1 cellular context compared by ENCODE assay signal in genomic region chr3:48088749-48089466, GRCh38.
TF ChIP-seq lines count a peak whose summit lies in the region.

No MANE protein-coding gene starts in this region.

TF ChIP-seq in HepG2, 621 proteins besides CTCF, POLR2A, EP300 and RAD21 (continued from another document and continues in another):
- TF ChIP-seq ZHX2 (IDR thresholded peaks at IDR 0.05; ENCODE audit: low read depth) (peak; percentile 62; the same call in 1 of the 2 replicates), ZHX2 (CRISPR knock-in tag; IDR thresholded peaks at IDR 0.05; ENCODE audit: borderline replicate concordance) (no peak), YEATS2 (CRISPR knock-in tag; IDR thresholded peaks at IDR 0.05; ENCODE audit: borderline replicate concordance) (peak; percentile 73; the same call in 1 of the 2 replicates), ZNF615 (CRISPR knock-in tag; IDR thresholded peaks at IDR 0.05; ENCODE audit: borderline replicate concordance) (no peak), FOSL1 (CRISPR knock-in tag; IDR thresholded peaks at IDR 0.05; ENCODE audit: borderline replicate concordance) (peak; percentile 36; the same call in 1 of the 2 replicates), ZNF224 (CRISPR knock-in tag; IDR thresholded peaks at IDR 0.05) (peak; percentile 62; the same call in 1 of the 2 replicates), AFF4 (CRISPR knock-in tag; IDR thresholded peaks at IDR 0.05) (no peak), ZBTB20 (CRISPR knock-in tag; IDR thresholded peaks at IDR 0.05; ENCODE audit: borderline replicate concordance, low read depth) (peak; percentile 71; the same call in 1 of the 2 replicates), ZNF761 (CRISPR knock-in tag; conservative IDR thresholded peaks at IDR 0.05) (0 out of 2 replicates have a peak, but pooled peaks have one; percentile 59), ZBTB43 (CRISPR knock-in tag; conservative IDR thresholded peaks at IDR 0.05) (peak; percentile 34; the same call in 1 of the 2 replicates), ARNTL (CRISPR knock-in tag; IDR thresholded peaks at IDR 0.05) (peak; percentile 85; the same call in 1 of the 2 replicates), ZMYM4 (CRISPR knock-in tag; IDR thresholded peaks at IDR 0.05) (peak; percentile 77), ZBTB37 (CRISPR knock-in tag; IDR thresholded peaks at IDR 0.05) (no peak), BORCS8-MEF2B (CRISPR knock-in tag; IDR thresholded peaks at IDR 0.05) (no peak; the same call in 1 of the 2 replicates), IRF9 (CRISPR knock-in tag; IDR thresholded peaks at IDR 0.05; ENCODE audit: borderline replicate concordance) (peak; percentile 89), XBP1 (CRISPR knock-in tag; IDR thresholded peaks at IDR 0.05) (no peak; the same call in 1 of the 2 replicates), THRA (CRISPR knock-in tag; IDR thresholded peaks at IDR 0.05; ENCODE audit: borderline replicate concordance) (no peak), ZNF207 (IDR thresholded peaks at IDR 0.05; ENCODE audit: borderline replicate concordance) (no peak), HNF4A (CRISPR knock-in tag; IDR thresholded peaks at IDR 0.05) (0 out of 2 replicates have a peak, but pooled peaks have one; percentile 5), ATM (IDR thresholded peaks at IDR 0.05; ENCODE audit: borderline replicate concordance) (no peak), HOXA7 (CRISPR knock-in tag; IDR thresholded peaks at IDR 0.05) (no peak), HBP1 (CRISPR knock-in tag; IDR thresholded peaks at IDR 0.05; ENCODE audit: low read depth) (no peak), ZNF816 (CRISPR knock-in tag; IDR thresholded peaks at IDR 0.05; ENCODE audit: borderline replicate concordance) (peak; percentile 43; the same call in 1 of the 2 replicates), ZNF747 (CRISPR knock-in tag; IDR thresholded peaks at IDR 0.05; ENCODE audit: borderline replicate concordance) (peak; percentile 68; the same call in 1 of the 2 replicates), FOXK1 (CRISPR knock-in tag; IDR thresholded peaks at IDR 0.05; ENCODE audit: borderline replicate concordance, low read depth) (peak; percentile 76; the same call in 1 of the 2 replicates), ZNF770 (CRISPR knock-in tag; IDR thresholded peaks at IDR 0.05) (peak; percentile 58; the same call in 1 of the 2 replicates), SMYD3 (CRISPR knock-in tag; IDR thresholded peaks at IDR 0.05) (no peak), SIX1 (CRISPR knock-in tag; IDR thresholded peaks at IDR 0.05; ENCODE audit: borderline replicate concordance) (no peak), ZNF629 (CRISPR knock-in tag; conservative IDR thresholded peaks at IDR 0.05) (no peak; the same call in none of the 2 replicates), ZNF205 (CRISPR knock-in tag; IDR thresholded peaks at IDR 0.05) (peak; percentile 73; the same call in 1 of the 2 replicates), ZFP41 (CRISPR knock-in tag; IDR thresholded peaks at IDR 0.05; ENCODE audit: borderline replicate concordance) (0 out of 2 replicates have a peak, but pooled peaks have one; percentile 44), DNMT3B (CRISPR knock-in tag; conservative IDR thresholded peaks at IDR 0.05) (0 out of 2 replicates have a peak, but pooled peaks have one; percentile 8), TARDBP (CRISPR knock-in tag; IDR thresholded peaks at IDR 0.05) (no peak; the same call in 1 of the 2 replicates), PBX3 (CRISPR knock-in tag; IDR thresholded peaks at IDR 0.05; ENCODE audit: borderline replicate concordance) (no peak), RAD51 (IDR thresholded peaks at IDR 0.05; ENCODE audit: borderline replicate concordance) (no peak), TEF (CRISPR knock-in tag; IDR thresholded peaks at IDR 0.05) (peak; percentile 77; the same call in 1 of the 2 replicates)
